ENCODE assay signal across 17 cellular contexts in genomic region chr17:50518265-50519023, GRCh38. TPM values are rescaled to one million over a fixed set of nuclear protein-coding genes. Genes with fewer than 3 reads are reported as not detected.
DNase-seq lines count a peak whose midpoint lies in the region; ATAC-seq and TF ChIP-seq lines count a peak whose summit lies in the region.
"Had no signal": no experiment of that assay in that cellular context is flagged by ENCODE, and none has a peak within 500 bp of the region (broad histone marks: within the 10 kb centered on the region; RNA-seq: fewer than 3 reads in every experiment).

No MANE protein-coding gene starts in this region.

- H3K36me3 Mint-ChIP-seq in chondrocyte (ENCODE audit: low read depth), result no peaks in the 10 kb centered on the region
- H3K36me3 Mint-ChIP-seq in activated CD8-positive, alpha-beta T cell treated with anti-CD3 and anti-CD28 coated beads, Interleukin-2, amount 10 ng/mL, durations not matched to agents 7 days and 5 days (ENCODE audit: low read depth), result no peaks in the 10 kb centered on the region

- H3K4me3 ChIP-seq in left ventricle myocardium inferior (no peak overlapping the region), osteoblast (ENCODE audit: insufficient read depth, low read length) (no peak overlapping the region)
- H3K4me3 ChIP-seq: Peyer's patch, tibial artery had no signal

- intact Hi-C loops in left ventricle myocardium inferior (cut with micrococcal nuclease) (no loop called here), Right ventricle myocardium inferior (cut with DNase I) (no loop called here)

- H3K4me1 ChIP-seq in left ventricle myocardium inferior (peaks cover 31% of the 10 kb centered on the region), osteoblast (ENCODE audit: insufficient read depth, low read length) (peaks cover 14% of the 10 kb centered on the region)
- H3K4me1 ChIP-seq: Peyer's patch had no signal

- no peaks in the 10 kb centered on the region for H4K20me1 ChIP-seq in osteoblast (ENCODE audit: insufficient read depth, low read length)

- TF ChIP-seq CTCF in left ventricle myocardium inferior (IDR thresholded peaks at IDR 0.05; ENCODE audit: borderline replicate concordance), result no peak
- no peak for TF ChIP-seq CTCF in chondrocyte (IDR thresholded peaks at IDR 0.05)
- TF ChIP-seq CTCF in osteoblast (IDR thresholded peaks at IDR 0.05; ENCODE audit: extremely low read depth, low read depth, low read length), result no peak

- no peak for ATAC-seq in Right ventricle myocardium inferior
- no peak for ATAC-seq in activated CD8-positive, alpha-beta T cell treated with anti-CD3 and anti-CD28 coated beads, Interleukin-2, amount 10 ng/mL, durations not matched to agents 7 days and 5 days
- ATAC-seq: left ventricle myocardium superior had no signal

- no peaks in the 10 kb centered on the region for H3K79me2 ChIP-seq in osteoblast (ENCODE audit: insufficient read depth, low read length)

- no peaks in the 10 kb centered on the region for H3K36me3 ChIP-seq in left ventricle myocardium inferior
- no peaks in the 10 kb centered on the region for H3K36me3 ChIP-seq in osteoblast (ENCODE audit: insufficient read depth, low read length)
- H3K36me3 ChIP-seq: Peyer's patch, tibial artery had no signal

- peak overlapping the region; percentile 75 for H3K27ac Mint-ChIP-seq in chondrocyte (ENCODE audit: unreplicated experiment)
- no peak overlapping the region for H3K27ac Mint-ChIP-seq in activated CD8-positive, alpha-beta T cell treated with anti-CD3 and anti-CD28 coated beads, Interleukin-2, amount 10 ng/mL, durations not matched to agents 7 days and 5 days
- H3K27ac Mint-ChIP-seq: CD4-positive, alpha-beta T cell; endodermal cell had no signal

- H2AFZ ChIP-seq in osteoblast (ENCODE audit: low read length), result peak overlapping the region; percentile 10

- H3K9me3 ChIP-seq in left ventricle myocardium inferior (replicated peaks) (no peaks in the 10 kb centered on the region), osteoblast (ENCODE audit: low read depth, low read length) (no peaks in the 10 kb centered on the region)
- H3K9me3 ChIP-seq: Peyer's patch, tibial artery had no signal

- POLR2A ChIA-PET in activated CD8-positive, alpha-beta T cell treated with anti-CD3 and anti-CD28 coated beads, Interleukin-2, amount 10 ng/mL, durations not matched to agents 7 days and 5 days (lab: Charles Lee), result no interaction called here

- H3K27me3 ChIP-seq in left ventricle myocardium inferior (ENCODE audit: low read depth) (no peaks in the 10 kb centered on the region), osteoblast (ENCODE audit: insufficient read depth, low read length) (no peaks in the 10 kb centered on the region)
- H3K27me3 ChIP-seq: Peyer's patch, tibial artery had no signal

- no peaks in the 10 kb centered on the region for H3K27me3 Mint-ChIP-seq in chondrocyte (ENCODE audit: low read depth)
- H3K27me3 Mint-ChIP-seq in activated CD8-positive, alpha-beta T cell treated with anti-CD3 and anti-CD28 coated beads, Interleukin-2, amount 10 ng/mL, durations not matched to agents 7 days and 5 days (ENCODE audit: low read depth), result no peaks in the 10 kb centered on the region
- H3K27me3 Mint-ChIP-seq: CD4-positive, alpha-beta T cell had no signal

- H3K4me2 ChIP-seq in osteoblast (ENCODE audit: insufficient read depth, low read length), result no peak overlapping the region

- peaks cover 36% of the 10 kb centered on the region for H3K4me1 Mint-ChIP-seq in chondrocyte (ENCODE audit: low read depth)
- H3K4me1 Mint-ChIP-seq in activated CD8-positive, alpha-beta T cell treated with anti-CD3 and anti-CD28 coated beads, Interleukin-2, amount 10 ng/mL, durations not matched to agents 7 days and 5 days (ENCODE audit: low read depth), result peaks cover 1% of the 10 kb centered on the region

- H3K27ac ChIP-seq in left ventricle myocardium inferior (replicated peaks), result peak overlapping the region; percentile 62
- no peak overlapping the region for H3K27ac ChIP-seq in osteoblast (ENCODE audit: low read depth, low read length)
- H3K27ac ChIP-seq: Peyer's patch, tibial artery had no signal

- no peak for DNase-seq in left ventricle myocardium inferior
- no peak for DNase-seq in Right ventricle myocardium inferior (ENCODE audit: missing footprints)
- DNase-seq in chondrocyte (ENCODE audit: low spot score), result no peak
- DNase-seq in osteoblast (ENCODE audit: insufficient read length, low spot score, missing footprints), result peak; percentile 58
- no peak for DNase-seq in kidney glomerular epithelial cell (lab: John Stamatoyannopoulos, UW)
- DNase-seq in effector CD4-positive, alpha-beta T cell, result no peak
- DNase-seq in NCI-H524 treated with DMSO at 0.1 percent for 48 hours (lab: John Stamatoyannopoulos, UW), result no peak
- DNase-seq in activated CD8-positive, alpha-beta T cell treated with anti-CD3 and anti-CD28 coated beads, Interleukin-2, amount 10 ng/mL, durations not matched to agents 7 days and 5 days, result no peak
- DNase-seq: activated effector memory CD4-positive, alpha-beta T cell treated with anti-CD3 and anti-CD28 coated beads, Interleukin-2, amount 50 U/mL, for 16 hours; CD4-positive, alpha-beta T cell; endodermal cell; left ventricle myocardium superior; NCI-H187; Peyer's patch; stimulated activated CD4-positive, alpha-beta T cell treated with anti-CD3 and anti-CD28 coated beads, Interleukin-4, amount 100 ng/mL, for 1 hour; tibial artery had no signal

- CTCF ChIA-PET in activated CD8-positive, alpha-beta T cell treated with anti-CD3 and anti-CD28 coated beads, Interleukin-2, amount 10 ng/mL, durations not matched to agents 7 days and 5 days (lab: Charles Lee), result no interaction called here

- no peaks in the 10 kb centered on the region for H3K9me3 Mint-ChIP-seq in chondrocyte (ENCODE audit: low read depth)
- H3K9me3 Mint-ChIP-seq in activated CD8-positive, alpha-beta T cell treated with anti-CD3 and anti-CD28 coated beads, Interleukin-2, amount 10 ng/mL, durations not matched to agents 7 days and 5 days (ENCODE audit: insufficient read depth), result no peaks in the 10 kb centered on the region
- H3K9me3 Mint-ChIP-seq: CD4-positive, alpha-beta T cell; endodermal cell had no signal

- H3K4me3 Mint-ChIP-seq in chondrocyte (ENCODE audit: unreplicated experiment), result no peak overlapping the region
- H3K4me3 Mint-ChIP-seq in activated CD8-positive, alpha-beta T cell treated with anti-CD3 and anti-CD28 coated beads, Interleukin-2, amount 10 ng/mL, durations not matched to agents 7 days and 5 days, result no peak overlapping the region
- H3K4me3 Mint-ChIP-seq: CD4-positive, alpha-beta T cell; endodermal cell had no signal

RNA-seq across cellular contexts. Expression of gene MYCBPAP, which starts 10.2 kb away (rescaled TPM):
- total RNA-seq in left ventricle myocardium inferior (0.82 TPM), Right ventricle myocardium inferior (0.81 TPM), chondrocyte (0.99 to 1.2 TPM (median 1.00 TPM) in 3 replicates), osteoblast (0.36 and 0.88 TPM in 2 replicates)
- total RNA-seq in activated CD8-positive, alpha-beta T cell treated with anti-CD3 and anti-CD28 coated beads, Interleukin-2, amount 10 ng/mL, durations not matched to agents 7 days and 5 days, result 1 to 10 TPM; 7.7 to 9.3 TPM
- total RNA-seq: HT-29 had no signal

RNA-seq across cellular contexts. Expression of gene EPN3, which starts 14.1 kb away (rescaled TPM):
- total RNA-seq in left ventricle myocardium inferior (19.9 TPM), Right ventricle myocardium inferior (21.5 TPM), chondrocyte (not detected in 3 replicates), osteoblast (not detected in 2 replicates)
- total RNA-seq in activated CD8-positive, alpha-beta T cell treated with anti-CD3 and anti-CD28 coated beads, Interleukin-2, amount 10 ng/mL, durations not matched to agents 7 days and 5 days, result not detected
- total RNA-seq: CD4-positive, alpha-beta T cell had no signal

RNA-seq across cellular contexts. Expression of gene SPATA20, which starts 28.5 kb away (rescaled TPM):
- total RNA-seq in left ventricle myocardium inferior (66.3 TPM), Right ventricle myocardium inferior (60.4 TPM), chondrocyte (51.0 to 60.1 TPM (median 51.8 TPM) in 3 replicates), osteoblast (126 and 142 TPM in 2 replicates)
- total RNA-seq in activated CD8-positive, alpha-beta T cell treated with anti-CD3 and anti-CD28 coated beads, Interleukin-2, amount 10 ng/mL, durations not matched to agents 7 days and 5 days, result 10 to 100 TPM; 23.9 to 27.3 TPM

RNA-seq across cellular contexts. Expression of gene RSAD1, which starts 39.8 kb away (rescaled TPM):
- total RNA-seq in left ventricle myocardium inferior (51.7 TPM), Right ventricle myocardium inferior (52.7 TPM), chondrocyte (28.6 to 33.4 TPM (median 29.8 TPM) in 3 replicates), osteoblast (23.9 and 26.5 TPM in 2 replicates)
- 10 to 100 TPM; 26.6 to 28.4 TPM for total RNA-seq in activated CD8-positive, alpha-beta T cell treated with anti-CD3 and anti-CD28 coated beads, Interleukin-2, amount 10 ng/mL, durations not matched to agents 7 days and 5 days

RNA-seq across cellular contexts. Expression of gene CACNA1G, which starts 42.1 kb away (rescaled TPM):
- total RNA-seq in left ventricle myocardium inferior (0.58 TPM), Right ventricle myocardium inferior (0.38 TPM), chondrocyte (0.05 to 0.41 TPM (median 0.10 TPM) in 3 replicates), osteoblast (under 0.01 TPM in 2 replicates)
- total RNA-seq in activated CD8-positive, alpha-beta T cell treated with anti-CD3 and anti-CD28 coated beads, Interleukin-2, amount 10 ng/mL, durations not matched to agents 7 days and 5 days, result not detected
- total RNA-seq: CD4-positive, alpha-beta T cell; Peyer's patch had no signal

Comparison
In these comparisons a context has a peak if more than half of its experiments do, and no peak if none do; other contexts are left out.
1. RNA of gene EPN3, which starts 14.1 kb away (total RNA-seq): 21.5 TPM in Right ventricle myocardium inferior (single experiment) and 19.9 TPM in left ventricle myocardium inferior (single experiment); not detected in activated CD8-positive, alpha-beta T cell treated with anti-CD3 and anti-CD28 coated beads, Interleukin-2, amount 10 ng/mL, durations not matched to agents 7 days and 5 days, not detected in chondrocyte and not detected in osteoblast; every median in the first group is over 10 times any median in the second.